Comparison of ENCODE assay signal across 1 cellular context in genomic region chr1:92838519-92838918, GRCh38.
TF ChIP-seq lines count a peak whose summit lies in the region.

No MANE protein-coding gene starts in this region.

TF ChIP-seq in IMR-90, 13 proteins besides CTCF, POLR2A, EP300 and RAD21 (continued from another document):
- TF ChIP-seq USF2 (IDR thresholded peaks at IDR 0.05; ENCODE audit: low read depth, low read length) (no peak), MAFK (IDR thresholded peaks at IDR 0.05; ENCODE audit: low read depth, low read length) (no peak), CHD1 (IDR thresholded peaks at IDR 0.05; ENCODE audit: low read depth, low read length) (no peak), MAZ (IDR thresholded peaks at IDR 0.05; ENCODE audit: borderline replicate concordance, low read depth, low read length) (no peak), BHLHE40 (IDR thresholded peaks at IDR 0.05; ENCODE audit: low read depth, low read length) (no peak), NFE2L2 (IDR thresholded peaks at IDR 0.05; ENCODE audit: low read depth, low read length) (no peak), MXI1 (IDR thresholded peaks at IDR 0.05; ENCODE audit: borderline replicate concordance, low read depth, low read length) (no peak)
